Comparison of ENCODE assay signal across 10 cellular contexts in the genomic region with DNA sequence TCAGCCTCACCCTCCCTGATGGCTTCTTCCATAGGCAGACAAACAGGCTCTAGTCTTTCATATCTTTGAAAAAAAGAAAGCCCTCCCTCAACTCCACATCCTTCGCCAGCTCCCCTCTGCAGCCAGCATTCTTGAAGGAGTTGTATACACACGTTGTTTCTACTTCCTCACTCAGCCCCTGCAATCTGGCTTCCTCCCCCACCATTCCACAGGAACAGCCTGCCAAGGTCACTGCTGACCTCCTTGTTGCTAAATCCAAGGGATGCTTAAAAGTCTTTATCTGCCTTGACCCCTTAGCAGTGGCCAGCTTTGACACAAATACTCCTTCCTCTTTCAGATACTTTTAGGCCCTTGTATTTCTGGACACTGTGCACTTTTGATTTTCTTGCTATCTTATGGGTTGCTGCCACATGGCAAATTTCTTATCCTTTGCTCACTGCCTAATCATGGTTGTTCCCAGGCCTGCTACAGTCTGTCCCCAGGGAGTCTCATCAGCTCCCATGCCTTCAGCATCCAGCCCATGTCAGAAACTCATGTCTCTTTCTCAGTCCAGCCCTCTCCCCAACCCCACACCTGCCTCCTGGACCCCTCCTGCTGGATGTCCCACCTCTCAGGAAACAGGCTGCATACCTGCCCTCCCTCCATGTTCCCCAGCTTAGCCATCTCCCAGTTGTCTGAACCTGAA. TPM values are rescaled to one million over a fixed set of nuclear protein-coding genes. Genes with fewer than 3 reads are reported as not detected.
DNase-seq lines count a peak whose midpoint lies in the region; ATAC-seq, FAIRE-seq and TF ChIP-seq lines count a peak whose summit lies in the region.
"Had no signal": no experiment of that assay in that cellular context is flagged by ENCODE, and none has a peak within 500 bp of the region (broad histone marks: within the 10 kb centered on the region; RNA-seq: fewer than 3 reads in every experiment).

No MANE protein-coding gene starts in this region.

- no peaks in the 10 kb centered on the region for H3K9me3 ChIP-seq in astrocyte (ENCODE audit: insufficient read depth, low read depth, low read length)

- no peak for ATAC-seq in GM19455 (IDR thresholded peaks at IDR 0.05; ENCODE audit: unreplicated experiment)

- no peaks in the 10 kb centered on the region for H3K36me3 ChIP-seq in astrocyte (ENCODE audit: insufficient read depth, low read length)

- TF ChIP-seq CTCF in astrocyte (IDR thresholded peaks at IDR 0.05; ENCODE audit: insufficient read depth, low read depth, low read length), result no peak

- H3K4me3 Mint-ChIP-seq in astrocyte (ENCODE audit: unreplicated experiment), result peak overlapping the region; percentile 58

- peaks cover 30% of the 10 kb centered on the region for H3K4me1 ChIP-seq in astrocyte (ENCODE audit: insufficient read depth, low read length)

- no peak overlapping the region for H3K27ac ChIP-seq in astrocyte (ENCODE audit: low read depth, low read length)
- H3K27ac ChIP-seq in substantia nigra (ENCODE audit: low read depth, low read length, poor library complexity, severe bottlenecking), result peak overlapping the region; percentile 37
- H3K27ac ChIP-seq: 22Rv1 had no signal

- peak overlapping the region; percentile 17 for H3K9ac ChIP-seq in astrocyte (ENCODE audit: low read length)

- H3K36me3 Mint-ChIP-seq in astrocyte (ENCODE audit: low read depth, unreplicated experiment), result peaks cover 8% of the 10 kb centered on the region

- peaks cover 4% of the 10 kb centered on the region for H4K20me1 ChIP-seq in astrocyte (ENCODE audit: insufficient read depth, low read length)

- H3K27ac Mint-ChIP-seq in astrocyte (ENCODE audit: unreplicated experiment), result peak overlapping the region; percentile 21

- no peaks in the 10 kb centered on the region for H3K79me2 ChIP-seq in astrocyte (ENCODE audit: insufficient read depth, low read length)

- DNase-seq in DMS 273 (lab: John Stamatoyannopoulos, UW; ENCODE audit: unreplicated experiment), result peak; percentile 53
- DNase-seq in DMS 273 treated with DMSO at 0.1 percent for 48 hours (lab: John Stamatoyannopoulos, UW), result no peak
- DNase-seq in astrocyte (ENCODE audit: low read depth), result peak; percentile 46
- DNase-seq in hepatic stellate cell (ENCODE audit: low spot score), result peak; percentile 85
- DNase-seq in substantia nigra (lab: John Stamatoyannopoulos, UW), result peak in 1 of 49 donors; percentile 11
- DNase-seq in COLO829 (ENCODE audit: low spot score), result no peak
- DNase-seq in NCI-H1436 treated with DMSO at 0.1 percent for 48 hours (lab: John Stamatoyannopoulos, UW), result no peak
- DNase-seq: NCI-H2081 had no signal

- peak overlapping the region; percentile 34 for H3K4me2 ChIP-seq in astrocyte (ENCODE audit: low read length)

- no peaks in the 10 kb centered on the region for H3K27me3 ChIP-seq in astrocyte (ENCODE audit: insufficient read depth, low read length)

- H3K27me3 Mint-ChIP-seq in astrocyte (ENCODE audit: low read depth, unreplicated experiment), result no peaks in the 10 kb centered on the region

- no peaks in the 10 kb centered on the region for H3K9me3 Mint-ChIP-seq in astrocyte (ENCODE audit: unreplicated experiment)

- FAIRE-seq in astrocyte (lab: Jason Lieb, UNC), result no peak

- no peak overlapping the region for H2AFZ ChIP-seq in astrocyte (ENCODE audit: low read depth, low read length)

- H3K4me1 Mint-ChIP-seq in astrocyte (ENCODE audit: low read depth, unreplicated experiment), result peaks cover 24% of the 10 kb centered on the region

- H3K4me3 ChIP-seq in astrocyte (ENCODE audit: insufficient read depth, low read depth, low read length), result no peak overlapping the region

RNA-seq across cellular contexts. Expression of a gene that starts 8.3 kb away (rescaled TPM):
- total RNA-seq in astrocyte, result 3.5 and 4.2 TPM in 2 replicates

RNA-seq across cellular contexts. Expression of a gene that starts 8.3 kb away (rescaled TPM):
- 0.32 and 0.87 TPM in 2 replicates for total RNA-seq in astrocyte

RNA-seq across cellular contexts. Expression of a gene that starts 18.0 kb away (rescaled TPM):
- total RNA-seq in astrocyte, result 185 and 213 TPM in 2 replicates

RNA-seq across cellular contexts. Expression of a gene that starts 40.2 kb away (rescaled TPM):
- total RNA-seq in astrocyte, result 71.9 and 73.1 TPM in 2 replicates

Comparison
In these comparisons a context has a peak if more than half of its experiments do, and no peak if none do; other contexts are left out.
1. DNase-seq: peak in DMS 273 (single experiment), astrocyte (single experiment) and hepatic stellate cell (single experiment); none in DMS 273 treated with DMSO at 0.1 percent for 48 hours (single experiment), COLO829 (single experiment) and NCI-H1436 treated with DMSO at 0.1 percent for 48 hours (single experiment).